Comparison of ENCODE assay signal across 21 cellular contexts in genomic region chr16:2170587-2171435, GRCh38. TPM values are rescaled to one million over a fixed set of nuclear protein-coding genes. Genes with fewer than 3 reads are reported as not detected.
A peak's percentile ranks its signal among the peaks of the same experiment; 100 is the strongest.
DNase-seq lines count a peak whose midpoint lies in the region; ATAC-seq and TF ChIP-seq lines count a peak whose summit lies in the region.
"Had no signal": no experiment of that assay in that cellular context is flagged by ENCODE, and none has a peak within 500 bp of the region (broad histone marks: within the 10 kb centered on the region; RNA-seq: fewer than 3 reads in every experiment).

No MANE protein-coding gene starts in this region.

- intact Hi-C loops in left ventricle myocardium inferior (cut with micrococcal nuclease), result no loop called here
- intact Hi-C loops in cardiac septum (cut with DNase I), result no loop called here
- intact Hi-C loops in esophagus muscularis mucosa (cut with DNase I), result no loop called here
- intact Hi-C loops in gastrocnemius medialis (cut with DNase I; ENCODE audit: low total_unique reads), result no loop called here
- intact Hi-C loops in uterus (cut with DNase I; ENCODE audit: low total_unique reads), result no loop called here

- TF ChIP-seq POLR2A in esophagus muscularis mucosa (IDR thresholded peaks at IDR 0.05; ENCODE audit: low read depth) (no peak), gastrocnemius medialis (IDR thresholded peaks at IDR 0.05) (no peak), uterus (IDR thresholded peaks at IDR 0.05) (no peak)

- TF ChIP-seq CTCF in left ventricle myocardium inferior (IDR thresholded peaks at IDR 0.05; ENCODE audit: borderline replicate concordance), result no peak
- TF ChIP-seq CTCF in esophagus muscularis mucosa (IDR thresholded peaks at IDR 0.05), result no peak
- TF ChIP-seq CTCF in gastrocnemius medialis (IDR thresholded peaks at IDR 0.05 in 4 of 5, conservative IDR thresholded peaks at IDR 0.05 in 1 of 5), result no peak
- TF ChIP-seq CTCF in uterus (IDR thresholded peaks at IDR 0.05), result no peak

- H3K4me3 ChIP-seq in left ventricle myocardium inferior (peak overlapping the region; percentile 43), esophagus muscularis mucosa (peak overlapping the region; percentile 31 to 54 (median 40)), gastrocnemius medialis (peak overlapping the region; percentile 12 to 48 (median 23)), uterus (peak overlapping the region in 1 of 2 donors; percentile 21)
- H3K4me3 ChIP-seq: SJSA1 had no signal

- TF ChIP-seq EP300 in esophagus muscularis mucosa (IDR thresholded peaks at IDR 0.05), result no peak

- WGBS in esophagus muscularis mucosa, result 77% methylated on average over 24 of the region's 47 CpGs

- H3K27me3 ChIP-seq in left ventricle myocardium inferior (ENCODE audit: low read depth), result no peaks in the 10 kb centered on the region
- no peaks in the 10 kb centered on the region for H3K27me3 ChIP-seq in esophagus muscularis mucosa
- H3K27me3 ChIP-seq in gastrocnemius medialis, result no peaks in the 10 kb centered on the region
- H3K27me3 ChIP-seq in uterus, result no peaks in the 10 kb centered on the region
- H3K27me3 ChIP-seq: brain microvascular endothelial cell, neutrophil, SJSA1 had no signal

- ATAC-seq in gastrocnemius medialis, result no peak
- no peak for ATAC-seq in GM21528 (IDR thresholded peaks at IDR 0.05; ENCODE audit: low FRiP score, unreplicated experiment)
- ATAC-seq in GM21737 (IDR thresholded peaks at IDR 0.05; ENCODE audit: unreplicated experiment), result no peak

- no peaks in the 10 kb centered on the region for H3K4me1 ChIP-seq in left ventricle myocardium inferior
- peaks cover 0 to 9% (median 0%) of the 10 kb centered on the region in 4 donors for H3K4me1 ChIP-seq in esophagus muscularis mucosa
- H3K4me1 ChIP-seq in gastrocnemius medialis, result peaks cover 0 to 6% of the 10 kb centered on the region in 2 donors
- no peaks in the 10 kb centered on the region for H3K4me1 ChIP-seq in uterus
- H3K4me1 ChIP-seq: SJSA1 had no signal

- H3K27ac ChIP-seq in left ventricle myocardium inferior (replicated peaks), result peak overlapping the region; percentile 48
- peak overlapping the region; percentile 45 to 62 (median 58) for H3K27ac ChIP-seq in esophagus muscularis mucosa (replicated peaks in 1 of 4)
- peak overlapping the region in 2 of 4 donors; percentile 63 to 72 for H3K27ac ChIP-seq in gastrocnemius medialis
- peak overlapping the region; percentile 40 to 41 for H3K27ac ChIP-seq in uterus
- H3K27ac ChIP-seq: brain microvascular endothelial cell, neutrophil, SJSA1 had no signal

- DNase-seq in left ventricle myocardium inferior (no peak), cardiac septum (ENCODE audit: low spot score) (no peak), esophagus muscularis mucosa (ENCODE audit: extremely low spot score) (no peak), gastrocnemius medialis (no peak), uterus (no peak), retina (no peak)
- DNase-seq: brain microvascular endothelial cell; endodermal cell; GOT3; mesendoderm; MV-4-11; NCI-H510A treated with DMSO at 0.1 percent for 48 hours; NK-92 treated with Interleukin-12 subunit alpha and Interleukin-12 subunit beta, amount 100 ng/mL, for 24 hours; stimulated activated CD4-positive, alpha-beta T cell treated with anti-CD3 and anti-CD28 coated beads, Interleukin-4, amount 100 ng/mL, for 4 hours; stimulated activated naive CD4-positive, alpha-beta T cell; T-helper 1 cell; trophoblast cell had no signal

- H3K9me3 ChIP-seq in left ventricle myocardium inferior (replicated peaks) (no peaks in the 10 kb centered on the region), esophagus muscularis mucosa (no peaks in the 10 kb centered on the region), gastrocnemius medialis (no peaks in the 10 kb centered on the region), uterus (no peaks in the 10 kb centered on the region)
- H3K9me3 ChIP-seq: neutrophil, SJSA1 had no signal

- peaks cover 67% of the 10 kb centered on the region for H3K36me3 ChIP-seq in left ventricle myocardium inferior
- H3K36me3 ChIP-seq in esophagus muscularis mucosa, result peaks cover 67 to 100% (median 91%) of the 10 kb centered on the region in 4 donors
- H3K36me3 ChIP-seq in gastrocnemius medialis, result peaks cover 0 to 54% of the 10 kb centered on the region in 2 donors
- no peaks in the 10 kb centered on the region for H3K36me3 ChIP-seq in uterus

- in situ Hi-C loops in gastrocnemius medialis (cut with MboI; ENCODE audit: low sequenced_read_pairs in 4 of 4), result no loop called here

RNA-seq across cellular contexts. Expression of gene TRAF7, which starts 15.2 kb away (rescaled TPM):
- 26.0 TPM for total RNA-seq in left ventricle myocardium inferior
- 35.7 TPM for total RNA-seq in cardiac septum
- total RNA-seq in esophagus muscularis mucosa, result 10 to 100 TPM; 42.6 to 64.5 (median 54.3) TPM
- total RNA-seq in gastrocnemius medialis, result 10 to 100 TPM; 39.5 to 71.4 (median 55.9) TPM
- 10 to 100 TPM; 15.3 to 97.1 (median 51.7) TPM for total RNA-seq in uterus

RNA-seq across cellular contexts. Expression of gene RAB26, which starts 22.4 kb away (rescaled TPM):
- total RNA-seq in left ventricle myocardium inferior (1.7 TPM), cardiac septum (2.2 TPM), esophagus muscularis mucosa (not detected), gastrocnemius medialis (1 to 10 TPM in 2 of 4 donors, not detected in 2; 1.3 to 4.2 TPM), uterus (under 1 TPM in 1 of 4 donors, not detected in 3; 0.21 TPM)

RNA-seq across cellular contexts. Expression of gene CASKIN1, which starts 25.6 kb away (rescaled TPM):
- 4.0 TPM for total RNA-seq in left ventricle myocardium inferior
- total RNA-seq in cardiac septum, result 1.2 TPM
- total RNA-seq in esophagus muscularis mucosa, result under 1 TPM; under 0.01 to 0.32 (median 0.09) TPM
- under 1 TPM in 3 of 4 donors, not detected in 1; 0.07 to 0.51 (median 0.10) TPM for total RNA-seq in gastrocnemius medialis
- 1 to 10 TPM in 1 of 4 donors, under 1 TPM in 1, not detected in 2; 0.40 to 2.7 TPM for total RNA-seq in uterus
- total RNA-seq: SJSA1 had no signal

RNA-seq across cellular contexts. Expression of gene MLST8, which starts 34.4 kb away (rescaled TPM):
- total RNA-seq in left ventricle myocardium inferior, result 27.3 TPM
- 26.3 TPM for total RNA-seq in cardiac septum
- total RNA-seq in esophagus muscularis mucosa, result 10 to 100 TPM; 23.7 to 62.8 (median 36.3) TPM
- 10 to 100 TPM; 40.3 to 77.0 (median 73.5) TPM for total RNA-seq in gastrocnemius medialis
- total RNA-seq in uterus, result 10 to 100 TPM in 3 of 4 donors, 1 to 10 TPM in 1; 9.3 to 32.8 (median 21.5) TPM

RNA-seq across cellular contexts. Expression of gene PKD1, which starts 35.1 kb away (rescaled TPM):
- total RNA-seq in left ventricle myocardium inferior (83.9 TPM), cardiac septum (178 TPM), esophagus muscularis mucosa (100 to 1,000 TPM; 297 to 459 (median 366) TPM), gastrocnemius medialis (100 to 1,000 TPM; 168 to 376 (median 339) TPM), uterus (100 to 1,000 TPM; 149 to 383 (median 197) TPM)
